Comparison of ENCODE assay signal across 8 cellular contexts in the genomic region with DNA sequence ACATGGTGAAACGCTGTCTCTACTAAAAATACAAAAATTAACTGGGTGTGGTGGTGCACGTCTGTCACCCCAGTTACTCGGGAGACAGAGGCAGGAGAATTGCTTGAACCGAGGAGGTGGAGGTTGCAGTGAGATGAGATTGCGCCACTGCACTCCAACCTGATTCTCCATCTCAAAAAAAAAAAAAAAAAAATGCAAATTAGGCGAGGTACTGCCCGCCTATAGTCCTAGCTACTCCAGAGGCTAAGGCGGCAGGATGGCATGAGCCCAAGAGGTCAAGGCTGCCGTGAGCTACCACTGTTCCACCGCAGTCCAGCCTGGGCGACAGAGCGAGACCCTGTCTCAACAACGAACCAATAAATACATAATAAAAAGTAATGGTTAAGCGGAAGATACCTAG.
DNase-seq lines count a peak whose midpoint lies in the region; ATAC-seq, FAIRE-seq and TF ChIP-seq lines count a peak whose summit lies in the region.

No MANE protein-coding gene starts in this region.

- H3F3A ChIP-seq in MM.1S (ENCODE audit: insufficient read depth, low read length): peaks cover 3% of the 10 kb centered on the region; the same call in 1 of the 2 replicates

- H2AFZ ChIP-seq in MM.1S (ENCODE audit: low read length): peak overlapping the region; percentile 96; the same call in 1 of the 2 replicates

- peaks cover 6% of the 10 kb centered on the region for H3K4me1 ChIP-seq in MM.1S (ENCODE audit: low read length)

- peak overlapping the region; percentile 85 for H3K4me3 ChIP-seq in MM.1S (ENCODE audit: low read length)
- peak overlapping the region; percentile 93 for H3K4me3 ChIP-seq in choroid plexus epithelial cell (ENCODE audit: low read depth, low read length)

- H3K27me3 ChIP-seq in MM.1S (replicated peaks; ENCODE audit: insufficient read depth, low read length): no peaks in the 10 kb centered on the region

- H3K27ac Mint-ChIP-seq in nephron: peak overlapping the region; percentile 87 to 97 (median 97)

- peak overlapping the region; percentile 80; the same call in 1 of the 2 replicates for H3K9ac ChIP-seq in MM.1S (ENCODE audit: low read length)

- H3K27me3 Mint-ChIP-seq in nephron (ENCODE audit: low read depth): no peaks in the 10 kb centered on the region

- peaks cover 43% of the 10 kb centered on the region for H3K79me2 ChIP-seq in MM.1S (ENCODE audit: low read length)

- peaks cover 12% of the 10 kb centered on the region for H3K36me3 Mint-ChIP-seq in nephron (ENCODE audit: low read depth)

- no peaks in the 10 kb centered on the region for H3K9me2 ChIP-seq in MM.1S (replicated peaks; ENCODE audit: insufficient read depth, low read length)

- H3K27ac ChIP-seq in MM.1S (ENCODE audit: low read length): no peak overlapping the region

- H3K36me3 ChIP-seq in MM.1S (replicated peaks; ENCODE audit: insufficient read depth, low read length): no peaks in the 10 kb centered on the region

- peak overlapping the region; percentile 92 to 96 (median 95) for H3K4me3 Mint-ChIP-seq in nephron

- peaks cover 27% of the 10 kb centered on the region for H4K20me1 ChIP-seq in MM.1S (ENCODE audit: insufficient read depth, low read length)

- no peaks in the 10 kb centered on the region for H3K9me3 Mint-ChIP-seq in nephron

- no peak for TF ChIP-seq CTCF in MM.1S (IDR thresholded peaks at IDR 0.05; ENCODE audit: low read length)
- no peak for TF ChIP-seq CTCF in choroid plexus epithelial cell (conservative IDR thresholded peaks at IDR 0.05; ENCODE audit: low read depth, low read length)
- TF ChIP-seq CTCF in nephron (IDR thresholded peaks at IDR 0.05; ENCODE audit: unreplicated experiment in 3 of 3): no peak

- H3K9me3 ChIP-seq in MM.1S (replicated peaks; ENCODE audit: insufficient read depth, low read length): no peaks in the 10 kb centered on the region

- no peak for ATAC-seq in HG02610 (IDR thresholded peaks at IDR 0.05; ENCODE audit: unreplicated experiment)

- peaks cover 40% of the 10 kb centered on the region for H3K4me1 Mint-ChIP-seq in nephron

- FAIRE-seq in urothelium cell line (lab: Jason Lieb, UNC): no peak

- H3K4me2 ChIP-seq in MM.1S (ENCODE audit: low read depth, low read length): peak overlapping the region; percentile 98

- DNase-seq in DMS53 treated with DMSO at 0.1 percent for 48 hours (lab: John Stamatoyannopoulos, UW; ENCODE audit: unreplicated experiment): peak; percentile 65
- peak; percentile 34 for DNase-seq in MM.1S
- no peak for DNase-seq in choroid plexus epithelial cell (ENCODE audit: low read depth)
- no peak for DNase-seq in superior temporal gyrus (ENCODE audit: extremely low spot score)
- DNase-seq in iPS-NIHi7 (ENCODE audit: extremely low spot score): no peak
- no peak for DNase-seq in urothelium cell line (ENCODE audit: low spot score)

Comparison
In these comparisons a context has a peak if more than half of its experiments do, and no peak if none do; other contexts are left out.
1. DNase-seq: peak in DMS53 treated with DMSO at 0.1 percent for 48 hours (single experiment) and MM.1S (single experiment); none in choroid plexus epithelial cell (single experiment), superior temporal gyrus (single experiment), iPS-NIHi7 (single experiment) and urothelium cell line (single experiment).